Comparison of ENCODE assay signal across 8 cellular contexts in the genomic region with DNA sequence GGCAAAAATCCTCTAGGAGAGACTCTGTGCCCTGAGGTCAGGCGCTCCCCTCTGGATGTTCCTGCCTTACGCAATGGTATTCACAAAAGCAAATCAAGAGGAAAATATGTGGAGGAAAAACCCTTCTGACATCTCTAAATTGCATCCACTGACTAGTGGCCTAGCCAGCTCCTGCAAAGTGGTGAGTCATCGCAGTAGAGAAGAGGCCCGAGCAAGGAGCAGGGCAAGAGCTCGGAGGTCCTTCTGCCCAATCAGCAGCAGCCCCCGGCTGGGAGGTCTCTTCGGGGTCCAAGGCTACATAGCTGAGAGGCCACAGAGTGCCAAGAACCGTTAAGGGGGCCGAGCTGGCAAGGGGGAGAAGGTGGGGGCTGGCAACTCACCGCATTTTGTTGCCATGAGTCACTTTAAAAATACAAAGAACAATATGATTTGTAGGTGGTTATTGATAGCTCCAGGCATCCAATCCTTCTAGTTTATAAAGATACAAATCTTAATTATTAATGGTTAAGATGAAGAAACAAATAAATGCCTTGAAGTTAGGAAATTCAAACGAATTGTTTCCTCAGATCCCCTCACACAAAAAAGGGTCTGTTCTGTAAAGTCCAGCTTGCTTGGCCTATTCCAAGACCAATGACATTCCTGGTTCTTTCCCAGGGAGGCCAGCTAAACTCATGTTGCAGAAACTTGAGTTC.
A peak's percentile ranks its signal among the peaks of the same experiment; 100 is the strongest.
DNase-seq lines count a peak whose midpoint lies in the region; ATAC-seq and TF ChIP-seq lines count a peak whose summit lies in the region.

No MANE protein-coding gene starts in this region.

- no peak overlapping the region for H3K4me3 Mint-ChIP-seq in activated T-cell treated with anti-CD3 and anti-CD28 coated beads, Interleukin-2, amount 50 U/mL, for 72 hours

- no peaks in the 10 kb centered on the region for H3K4me1 Mint-ChIP-seq in activated T-cell treated with anti-CD3 and anti-CD28 coated beads, Interleukin-2, amount 50 U/mL, for 72 hours (ENCODE audit: low read depth)

- no peaks in the 10 kb centered on the region for H3K36me3 Mint-ChIP-seq in activated T-cell treated with anti-CD3 and anti-CD28 coated beads, Interleukin-2, amount 50 U/mL, for 72 hours (ENCODE audit: insufficient read depth in 2 of 2)

- TF ChIP-seq POLR2A in breast epithelium (IDR thresholded peaks at IDR 0.05) = no peak

- H3K4me3 ChIP-seq in breast epithelium (no peak overlapping the region), tibial artery (no peak overlapping the region)

- TF ChIP-seq CTCF in breast epithelium (IDR thresholded peaks at IDR 0.05) (no peak), tibial artery (IDR thresholded peaks at IDR 0.05) (no peak)

- intact Hi-C loops in breast epithelium (cut with DNase I; ENCODE audit: low total_unique reads) (no loop called here), tibial artery (cut with DNase I; ENCODE audit: low total_unique reads) (no loop called here)

- H3K9me3 ChIP-seq in breast epithelium (no peaks in the 10 kb centered on the region), tibial artery (no peaks in the 10 kb centered on the region)

- H3K27ac ChIP-seq in breast epithelium = peak overlapping the region; percentile 87
- H3K27ac ChIP-seq in tibial artery = peak overlapping the region; percentile 80 to 81

- no peaks in the 10 kb centered on the region for H3K4me1 ChIP-seq in breast epithelium
- H3K4me1 ChIP-seq in tibial artery = peaks cover 0 to 57% (median 42%) of the 10 kb centered on the region in 4 donors

- DNase-seq in HT1080 (ENCODE audit: low read depth) (peak; percentile 100), breast epithelium (ENCODE audit: low spot score in 2 of 2) (peak; percentile 63 to 95), left lobe of liver (ENCODE audit: low spot score) (no peak), tibial artery (peak; percentile 81 to 82), GDM1 (lab: John Stamatoyannopoulos, UW) (no peak)
- no peak for DNase-seq in stimulated activated CD4-positive, alpha-beta T cell treated with anti-CD3 and anti-CD28 coated beads, Interleukin-4, amount 100 ng/mL, for 1 hour
- no peak for DNase-seq in activated T-cell treated with anti-CD3 and anti-CD28 coated beads, Interleukin-2, amount 50 U/mL, for 72 hours

- H3K27ac Mint-ChIP-seq in activated T-cell treated with anti-CD3 and anti-CD28 coated beads, Interleukin-2, amount 50 U/mL, for 72 hours = no peak overlapping the region

- H3K27me3 ChIP-seq in breast epithelium (no peaks in the 10 kb centered on the region), tibial artery (no peaks in the 10 kb centered on the region)

- H3K9me3 Mint-ChIP-seq in activated T-cell treated with anti-CD3 and anti-CD28 coated beads, Interleukin-2, amount 50 U/mL, for 72 hours = no peaks in the 10 kb centered on the region

- peaks cover 5% of the 10 kb centered on the region for H3K27me3 Mint-ChIP-seq in activated T-cell treated with anti-CD3 and anti-CD28 coated beads, Interleukin-2, amount 50 U/mL, for 72 hours (ENCODE audit: low read depth)

- ATAC-seq in left lobe of liver (peak; percentile 14), GM21717 (IDR thresholded peaks at IDR 0.05; ENCODE audit: unreplicated experiment) (no peak)
- ATAC-seq in activated T-cell treated with anti-CD3 and anti-CD28 coated beads, Interleukin-2, amount 50 U/mL, for 72 hours (replicated peaks in 1 of 2) = no peak

- no peaks in the 10 kb centered on the region for H3K36me3 ChIP-seq in breast epithelium
- no peaks in the 10 kb centered on the region for H3K36me3 ChIP-seq in tibial artery

Comparison
In these comparisons a context has a peak if more than half of its experiments do, and no peak if none do; other contexts are left out.
1. DNase-seq: peak in HT1080 (single experiment), breast epithelium (2 of 2) and tibial artery (2 of 2); none in left lobe of liver (single experiment), GDM1 (single experiment), stimulated activated CD4-positive, alpha-beta T cell treated with anti-CD3 and anti-CD28 coated beads, Interleukin-4, amount 100 ng/mL, for 1 hour (single experiment) and activated T-cell treated with anti-CD3 and anti-CD28 coated beads, Interleukin-2, amount 50 U/mL, for 72 hours (0 of 2).